In genomic region chr10:84523509-84523908, GRCh38 we compare ENCODE assay signal across 1 cellular context.
A peak's percentile ranks its signal among the peaks of the same experiment; 100 is the strongest.
TF ChIP-seq lines count a peak whose summit lies in the region.

No MANE protein-coding gene starts in this region.

TF ChIP-seq in HepG2, 621 proteins besides CTCF, POLR2A, EP300 and RAD21 (continued from another document):
- TF ChIP-seq ZGPAT (CRISPR knock-in tag; IDR thresholded peaks at IDR 0.05) (peak; percentile 41; the same call in 1 of the 2 replicates), MYPOP (CRISPR knock-in tag; IDR thresholded peaks at IDR 0.05) (no peak), AHDC1 (CRISPR knock-in tag; IDR thresholded peaks at IDR 0.05; ENCODE audit: borderline replicate concordance) (peak; percentile 43; the same call in 1 of the 2 replicates), POGK (CRISPR knock-in tag; conservative IDR thresholded peaks at IDR 0.05) (no peak), LBX2 (CRISPR knock-in tag; IDR thresholded peaks at IDR 0.05; ENCODE audit: borderline replicate concordance) (no peak), E2F5 (CRISPR knock-in tag; conservative IDR thresholded peaks at IDR 0.05) (no peak), MBNL3 (CRISPR knock-in tag; conservative IDR thresholded peaks at IDR 0.05) (no peak), CENPT (CRISPR knock-in tag; IDR thresholded peaks at IDR 0.05; ENCODE audit: low read depth) (no peak), E2F2 (CRISPR knock-in tag; IDR thresholded peaks at IDR 0.05; ENCODE audit: borderline replicate concordance) (no peak), PPARG (CRISPR knock-in tag; conservative IDR thresholded peaks at IDR 0.05) (no peak), NPAS2 (CRISPR knock-in tag; IDR thresholded peaks at IDR 0.05; ENCODE audit: borderline replicate concordance) (no peak), RCOR2 (CRISPR knock-in tag; IDR thresholded peaks at IDR 0.05) (no peak), KMT2B (CRISPR knock-in tag; IDR thresholded peaks at IDR 0.05) (no peak), KDM3A (CRISPR knock-in tag; IDR thresholded peaks at IDR 0.05; ENCODE audit: low read depth) (no peak), JUNB (CRISPR knock-in tag; IDR thresholded peaks at IDR 0.05; ENCODE audit: borderline replicate concordance) (no peak), FOXM1 (CRISPR knock-in tag; IDR thresholded peaks at IDR 0.05) (no peak), ZNF512B (CRISPR knock-in tag; IDR thresholded peaks at IDR 0.05; ENCODE audit: borderline replicate concordance) (no peak), ASH2L (IDR thresholded peaks at IDR 0.05; ENCODE audit: insufficient read length, low read depth, low read length) (peak; percentile 43), ZNF362 (CRISPR knock-in tag; IDR thresholded peaks at IDR 0.05; ENCODE audit: borderline replicate concordance) (peak; percentile 83), ZBTB7B (CRISPR knock-in tag; IDR thresholded peaks at IDR 0.05) (no peak), TCF12 (IDR thresholded peaks at IDR 0.05) (no peak), TCF12 (CRISPR knock-in tag; IDR thresholded peaks at IDR 0.05) (no peak), ZNF598 (CRISPR knock-in tag; IDR thresholded peaks at IDR 0.05; ENCODE audit: borderline replicate concordance) (no peak), SYNCRIP (IDR thresholded peaks at IDR 0.05; ENCODE audit: insufficient read depth, low read depth, low read length) (no peak), THAP7 (CRISPR knock-in tag; IDR thresholded peaks at IDR 0.05) (no peak), MTERF4 (CRISPR knock-in tag; IDR thresholded peaks at IDR 0.05) (no peak), PRDM4 (CRISPR knock-in tag; IDR thresholded peaks at IDR 0.05; ENCODE audit: borderline replicate concordance) (no peak), FOXA3 (CRISPR knock-in tag; IDR thresholded peaks at IDR 0.05) (peak; percentile 50), ZNF552 (CRISPR knock-in tag; IDR thresholded peaks at IDR 0.05; ENCODE audit: borderline replicate concordance) (no peak), ZBTB49 (CRISPR knock-in tag; IDR thresholded peaks at IDR 0.05; ENCODE audit: borderline replicate concordance) (no peak)
TF ChIP-seq in HepG2: peak in this region for 63.
